20 cellular contexts compared by ENCODE assay signal in the genomic region with DNA sequence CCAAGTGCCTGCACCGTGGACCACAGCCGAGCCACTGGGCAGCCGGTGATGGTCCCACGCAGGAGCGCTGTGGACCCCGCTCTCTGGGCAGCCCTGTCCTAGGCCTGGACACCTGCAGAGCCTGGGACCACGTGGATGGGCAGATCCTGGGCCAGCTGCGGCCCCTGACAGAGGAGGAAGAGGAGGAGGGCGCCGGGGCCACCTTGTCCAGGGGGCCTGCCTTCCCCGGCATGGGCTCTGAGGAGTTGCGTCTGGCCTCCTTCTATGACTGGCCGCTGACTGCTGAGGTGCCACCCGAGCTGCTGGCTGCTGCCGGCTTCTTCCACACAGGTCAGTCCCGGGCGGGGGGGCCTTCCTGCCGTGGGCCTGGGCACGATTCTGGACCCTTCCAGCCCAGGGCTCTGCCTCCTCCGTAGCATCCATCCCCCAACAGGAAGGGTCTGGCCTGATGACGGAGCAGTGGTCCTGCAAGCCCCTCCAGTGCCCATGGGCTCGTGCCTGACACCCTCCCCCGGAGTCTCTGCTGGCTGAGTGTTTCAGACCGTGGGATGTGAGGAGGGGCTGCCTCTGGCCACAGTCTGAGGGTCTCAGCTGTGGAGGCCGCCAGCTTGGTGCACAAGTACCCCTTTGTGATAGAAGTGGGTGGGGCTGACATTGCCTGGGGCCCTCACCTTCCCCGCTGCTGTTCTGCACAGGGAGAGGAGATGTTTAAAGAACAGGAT. TPM values are rescaled to one million over a fixed set of nuclear protein-coding genes. Genes with fewer than 3 reads are reported as not detected.
DNase-seq lines count a peak whose midpoint lies in the region; ATAC-seq and TF ChIP-seq lines count a peak whose summit lies in the region.
"Had no signal": no experiment of that assay in that cellular context is flagged by ENCODE, and none has a peak within 500 bp of the region (broad histone marks: within the 10 kb centered on the region; RNA-seq: fewer than 3 reads in every experiment).

No MANE protein-coding gene starts in this region.

- no peaks in the 10 kb centered on the region for H3K9me3 ChIP-seq in sigmoid colon

- H3K36me3 ChIP-seq in sigmoid colon, result no peaks in the 10 kb centered on the region

- peak overlapping the region; percentile 67 to 78 for H3K27ac Mint-ChIP-seq in stimulated activated naive CD8-positive, alpha-beta T cell treated with anti-CD3 and anti-CD28 coated beads, Interleukin-15, amount 100 ng/mL, for 72 hours
- H3K27ac Mint-ChIP-seq: GM23338 had no signal

- H3K4me1 ChIP-seq in sigmoid colon, result no peaks in the 10 kb centered on the region

- peaks cover 0 to 47% (median 9%) of the 10 kb centered on the region in 3 donors for H3K27me3 ChIP-seq in sigmoid colon

- no peak for TF ChIP-seq CTCF in retinal pigment epithelial cell (conservative IDR thresholded peaks at IDR 0.05; ENCODE audit: low read depth, low read length)
- no peak for TF ChIP-seq CTCF in sigmoid colon (IDR thresholded peaks at IDR 0.05)

- intact Hi-C loops in sigmoid colon (cut with DNase I), result no loop called here

- H3K4me3 ChIP-seq in retinal pigment epithelial cell (ENCODE audit: low read length) (peak overlapping the region; percentile 21), sigmoid colon (no peak overlapping the region)
- H3K4me3 ChIP-seq: GM23338, PC-9 had no signal

- ATAC-seq in stimulated activated naive CD8-positive, alpha-beta T cell treated with anti-CD3 and anti-CD28 coated beads, Interleukin-15, amount 100 ng/mL, for 72 hours, result no peak
- no peak for ATAC-seq in stimulated activated naive CD8-positive, alpha-beta T cell treated with anti-CD3 and anti-CD28 coated beads, Interleukin-15, Interleukin-2, amounts not matched to agents 100 U/mL and 50 U/mL, for 24 hours
- no peak for ATAC-seq in GM21786 (IDR thresholded peaks at IDR 0.05; ENCODE audit: unreplicated experiment)
- no peak for ATAC-seq in HG03135 (IDR thresholded peaks at IDR 0.05; ENCODE audit: unreplicated experiment)
- ATAC-seq: GM23338 had no signal

- TF ChIP-seq POLR2A in sigmoid colon (IDR thresholded peaks at IDR 0.05), result no peak

- peak overlapping the region in 1 of 2 donors; percentile 83 for H3K4me3 Mint-ChIP-seq in stimulated activated naive CD8-positive, alpha-beta T cell treated with anti-CD3 and anti-CD28 coated beads, Interleukin-15, amount 100 ng/mL, for 72 hours
- H3K4me3 Mint-ChIP-seq: CD14-positive monocyte, GM23338 had no signal

- H3K9me3 Mint-ChIP-seq in stimulated activated naive CD8-positive, alpha-beta T cell treated with anti-CD3 and anti-CD28 coated beads, Interleukin-15, amount 100 ng/mL, for 72 hours, result no peaks in the 10 kb centered on the region
- H3K9me3 Mint-ChIP-seq: GM23338 had no signal

- H3K27ac ChIP-seq in sigmoid colon, result no peak overlapping the region
- H3K27ac ChIP-seq: PC-9 had no signal

- no peak for DNase-seq in stimulated activated naive CD8-positive, alpha-beta T cell treated with anti-CD3 and anti-CD28 coated beads, Interleukin-15, amount 100 ng/mL, for 72 hours
- DNase-seq in stimulated activated naive CD8-positive, alpha-beta T cell treated with anti-CD3 and anti-CD28 coated beads, Interleukin-15, Interleukin-2, amounts not matched to agents 100 U/mL and 50 U/mL, for 24 hours, result no peak
- peak; percentile 77 for DNase-seq in islet precursor cell
- DNase-seq in retinal pigment epithelial cell (ENCODE audit: low read depth), result no peak
- DNase-seq in SK-N-DZ (ENCODE audit: low spot score), result no peak
- DNase-seq in sigmoid colon, result no peak
- DNase-seq: GF-D8, KG1, NCI-H1048, NCI-H1436 treated with DMSO at 0.1 percent for 48 hours, NCI-H2029 treated with DMSO at 0.1 percent for 48 hours, NCI-H2171 treated with DMSO at 0.1 percent for 48 hours, NCI-H446 treated with DMSO at 0.1 percent for 48 hours, PC-9 had no signal

- 82 to 88% methylated on average over 26 of the region's 26 CpGs for WGBS in sigmoid colon, 2 donors

- peaks cover 22% of the 10 kb centered on the region for H3K27me3 Mint-ChIP-seq in stimulated activated naive CD8-positive, alpha-beta T cell treated with anti-CD3 and anti-CD28 coated beads, Interleukin-15, amount 100 ng/mL, for 72 hours

- peaks cover 41% of the 10 kb centered on the region for H3K4me1 Mint-ChIP-seq in stimulated activated naive CD8-positive, alpha-beta T cell treated with anti-CD3 and anti-CD28 coated beads, Interleukin-15, amount 100 ng/mL, for 72 hours

- no peak for TF ChIP-seq EP300 in sigmoid colon (IDR thresholded peaks at IDR 0.05)

RNA-seq across cellular contexts. Expression of gene BIRC7, which starts 0.6 kb away (rescaled TPM):
- polyA plus RNA-seq in SK-N-DZ (2014; cell fraction: cytosol; rRNA removed), result 0.28 TPM in 1 of 2 replicates, not detected in the other
- polyA plus RNA-seq in SK-N-DZ (2014; cell fraction: nucleus; rRNA removed), result 1.8 and 2.2 TPM in 2 replicates
- total RNA-seq in sigmoid colon, result 1 to 10 TPM in 1 of 4 donors, under 1 TPM in 1, not detected in 2; 0.71 to 1.2 TPM
- under 1 TPM in 2 of 3 donors, not detected in 1; 0.15 to 0.60 TPM for polyA plus RNA-seq in sigmoid colon
- total RNA-seq: A172, M059J, PC-9 had no signal
- polyA plus RNA-seq: CD14-positive monocyte had no signal

RNA-seq across cellular contexts. Expression of gene NKAIN4, which starts 18.0 kb away (rescaled TPM):
- polyA plus RNA-seq in SK-N-DZ (2014; cell fraction: cytosol; rRNA removed), result 0.70 and 0.74 TPM in 2 replicates
- 1.7 TPM in 1 of 2 replicates, not detected in the other for polyA plus RNA-seq in SK-N-DZ (2014; cell fraction: nucleus; rRNA removed)
- 1 to 10 TPM in 2 of 4 donors, under 1 TPM in 2; 0.33 to 4.4 (median 2.3) TPM for total RNA-seq in sigmoid colon
- under 1 TPM in 1 of 3 donors, not detected in 2; 0.73 TPM for polyA plus RNA-seq in sigmoid colon
- total RNA-seq: A172, M059J, PC-9 had no signal
- polyA plus RNA-seq: CD14-positive monocyte had no signal

RNA-seq across cellular contexts. Expression of gene YTHDF1, which starts 20.3 kb away (rescaled TPM):
- polyA plus RNA-seq in SK-N-DZ (2014; cell fraction: cytosol; rRNA removed), result 41.9 and 44.5 TPM in 2 replicates
- polyA plus RNA-seq in SK-N-DZ (2014; cell fraction: nucleus; rRNA removed), result 34.4 and 56.3 TPM in 2 replicates
- 10 to 100 TPM; 20.2 to 25.0 (median 23.4) TPM for total RNA-seq in sigmoid colon
- polyA plus RNA-seq in sigmoid colon, result 10 to 100 TPM; 15.3 to 22.5 (median 16.2) TPM

RNA-seq across cellular contexts. Expression of gene ARFGAP1, which starts 36.3 kb away (rescaled TPM):
- polyA plus RNA-seq in SK-N-DZ (2014; cell fraction: cytosol; rRNA removed), result 74.7 and 81.6 TPM in 2 replicates
- polyA plus RNA-seq in SK-N-DZ (2014; cell fraction: nucleus; rRNA removed), result 550 and 600 TPM in 2 replicates
- 10 to 100 TPM; 20.3 to 53.7 (median 34.4) TPM for total RNA-seq in sigmoid colon
- 100 to 1,000 TPM in 1 of 3 donors, 10 to 100 TPM in 2; 19.8 to 109 (median 24.3) TPM for polyA plus RNA-seq in sigmoid colon

RNA-seq across cellular contexts. Expression of gene COL20A1, which starts 56.7 kb away (rescaled TPM):
- not detected in 2 replicates for polyA plus RNA-seq in SK-N-DZ (2014; cell fraction: cytosol; rRNA removed)
- 0.19 and 0.37 TPM in 2 replicates for polyA plus RNA-seq in SK-N-DZ (2014; cell fraction: nucleus; rRNA removed)
- not detected for total RNA-seq in sigmoid colon
- polyA plus RNA-seq in sigmoid colon, result under 1 TPM in 1 of 3 donors, not detected in 2; 0.07 TPM
- total RNA-seq: A172, M059J, PC-9 had no signal
- polyA plus RNA-seq: CD14-positive monocyte had no signal
